ENCODE assay signal across 15 cellular contexts in genomic region chr6:11766056-11766455, GRCh38. TPM values are rescaled to one million over a fixed set of nuclear protein-coding genes. Genes with fewer than 3 reads are reported as not detected.
A peak's percentile ranks its signal among the peaks of the same experiment; 100 is the strongest.
DNase-seq lines count a peak whose midpoint lies in the region; ATAC-seq and TF ChIP-seq lines count a peak whose summit lies in the region.
"Had no signal": no experiment of that assay in that cellular context is flagged by ENCODE, and none has a peak within 500 bp of the region (broad histone marks: within the 10 kb centered on the region; RNA-seq: fewer than 3 reads in every experiment).

No MANE protein-coding gene starts in this region.

- 37 to 54% (median 38%) methylated on average over 2 of the region's 2 CpGs for WGBS in psoas muscle, 3 donors

- no peak overlapping the region for H3K9ac ChIP-seq in PC-3 (ENCODE audit: low read length)

- CTCF ChIA-PET in PC-3 (lab: Charles Lee) = no interaction called here

- no peak for ATAC-seq in PC-3
- no peak for ATAC-seq in upper lobe of right lung
- no peak for ATAC-seq in psoas muscle
- ATAC-seq: stimulated activated naive B cell treated with anti-CD40 and anti-IgM and Interleukin-4, amounts not matched to agents 10 μg/mL and 1 μg/mL and 100 μg/mL, for 72 hours had no signal

- H4K20me1 ChIP-seq in PC-3 (ENCODE audit: low read length) = no peaks in the 10 kb centered on the region

- no peaks in the 10 kb centered on the region for H3K79me2 ChIP-seq in PC-3 (ENCODE audit: low read length)

- no peak for DNase-seq in AG10803 (ENCODE audit: low read depth)
- no peak for DNase-seq in PC-3
- DNase-seq in choroid plexus epithelial cell (ENCODE audit: low read depth) = peak; percentile 43
- peak; percentile 29 for DNase-seq in myocyte (ENCODE audit: low read depth)
- DNase-seq in upper lobe of right lung = no peak
- DNase-seq in effector CD8-positive, alpha-beta T cell (lab: John Stamatoyannopoulos, UW) = no peak
- DNase-seq in psoas muscle = no peak
- no peak for DNase-seq in NCI-H146 (lab: John Stamatoyannopoulos, UW)
- DNase-seq: activated CD4-positive, alpha-beta T cell treated with anti-CD3 and anti-CD28 coated beads, Interleukin-2, amount 50 U/mL, for 48 hours; activated naive CD4-positive, alpha-beta T cell treated with anti-CD3 and anti-CD28 coated beads for 36 hours; CD4-positive, CD25-positive, alpha-beta regulatory T cell; dorsolateral prefrontal cortex; heart left ventricle; NCI-H2227 treated with DMSO at 0.1 percent for 48 hours; stimulated activated naive B cell treated with anti-CD40 and anti-IgM and Interleukin-4, amounts not matched to agents 10 μg/mL and 1 μg/mL and 100 μg/mL, for 72 hours had no signal

- intact Hi-C loops in PC-3 (cut with micrococcal nuclease) = no loop called here
- intact Hi-C loops in upper lobe of right lung (cut with DNase I) = no loop called here
- intact Hi-C loops in psoas muscle (cut with DNase I) = no loop called here

- no TSS peak for BruUV-seq in PC-3 (replicated peaks; lab: Mats Ljungman, UMichigan)

- H3K4me3 ChIP-seq in AG10803 (ENCODE audit: low read length) (no peak overlapping the region), PC-3 (ENCODE audit: low read length) (no peak overlapping the region), choroid plexus epithelial cell (ENCODE audit: low read depth, low read length) (no peak overlapping the region), upper lobe of right lung (no peak overlapping the region), psoas muscle (no peak overlapping the region)
- H3K4me3 ChIP-seq: dorsolateral prefrontal cortex, heart left ventricle had no signal

- H3K4me2 ChIP-seq in PC-3 (ENCODE audit: low read length) = peak overlapping the region; percentile 51

- no peak overlapping the region; the same call in 1 of the 2 replicates for H2AFZ ChIP-seq in PC-3 (ENCODE audit: low read length)

- POLR2A ChIA-PET in PC-3 (lab: Charles Lee; ENCODE audit: unreplicated experiment) = no interaction called here

- TF ChIP-seq CTCF in AG10803 (conservative IDR thresholded peaks at IDR 0.05; ENCODE audit: low read length) (peak; percentile 40), PC-3 (conservative IDR thresholded peaks at IDR 0.05; ENCODE audit: low read depth, low read length) (no peak), choroid plexus epithelial cell (conservative IDR thresholded peaks at IDR 0.05; ENCODE audit: low read depth, low read length) (peak; percentile 16), upper lobe of right lung (IDR thresholded peaks at IDR 0.05) (no peak), psoas muscle (IDR thresholded peaks at IDR 0.05) (no peak)

- peaks cover 59% of the 10 kb centered on the region for H3K4me1 ChIP-seq in PC-3 (ENCODE audit: insufficient read depth, low read length)
- H3K4me1 ChIP-seq in upper lobe of right lung = peaks cover 32% of the 10 kb centered on the region
- no peaks in the 10 kb centered on the region for H3K4me1 ChIP-seq in psoas muscle

- H3K9me2 ChIP-seq in PC-3 (replicated peaks; ENCODE audit: low read length) = no peaks in the 10 kb centered on the region

- H3K9me3 ChIP-seq in PC-3 (ENCODE audit: low read length) (no peaks in the 10 kb centered on the region), upper lobe of right lung (no peaks in the 10 kb centered on the region), psoas muscle (no peaks in the 10 kb centered on the region)
- H3K9me3 ChIP-seq: heart left ventricle had no signal

- peaks cover 24% of the 10 kb centered on the region for H3F3A ChIP-seq in PC-3 (ENCODE audit: low read length, unreplicated experiment)

- H3K27me3 ChIP-seq in PC-3 (ENCODE audit: low read length) (no peaks in the 10 kb centered on the region), upper lobe of right lung (no peaks in the 10 kb centered on the region), psoas muscle (ENCODE audit: insufficient read depth in 3 of 3, low read length in 2 of 3) (no peaks in the 10 kb centered on the region)
- H3K27me3 ChIP-seq: dorsolateral prefrontal cortex, heart left ventricle had no signal

- H3K27ac ChIP-seq in PC-3 (ENCODE audit: low read length) (peak overlapping the region; percentile 84), upper lobe of right lung (no peak overlapping the region), psoas muscle (no peak overlapping the region)
- H3K27ac ChIP-seq: dorsolateral prefrontal cortex had no signal

- no peaks in the 10 kb centered on the region for H3K36me3 ChIP-seq in PC-3 (ENCODE audit: low read depth, low read length)
- no peaks in the 10 kb centered on the region for H3K36me3 ChIP-seq in upper lobe of right lung
- no peaks in the 10 kb centered on the region for H3K36me3 ChIP-seq in psoas muscle (ENCODE audit: insufficient read depth in 1 of 2, low read depth in 1 of 2)
- H3K36me3 ChIP-seq: heart left ventricle had no signal

RNA-seq across cellular contexts. Expression of gene ADTRP, which starts 12.5 kb away (rescaled TPM):
- total RNA-seq in PC-3 (2014; rRNA removed) (2.0 TPM in 1 of 2 replicates, not detected in the other), myocyte (0.26 and 1.2 TPM in 2 replicates), upper lobe of right lung (21.0 TPM), psoas muscle (not detected)
- polyA plus RNA-seq in myocyte (2012) = 2.0 TPM
- polyA plus RNA-seq in psoas muscle = under 1 TPM in 2 of 3 donors, not detected in 1; 0.08 TPM

Comparison
In these comparisons a context has a peak if more than half of its experiments do, and no peak if none do; other contexts are left out.
1. DNase-seq: peak in choroid plexus epithelial cell (single experiment) and myocyte (single experiment); none in AG10803 (single experiment), PC-3 (single experiment), upper lobe of right lung (single experiment), effector CD8-positive, alpha-beta T cell (single experiment), psoas muscle (0 of 2) and NCI-H146 (single experiment).
2. CTCF ChIP-seq: peak in AG10803 (single experiment) and choroid plexus epithelial cell (single experiment); none in PC-3 (single experiment), upper lobe of right lung (single experiment) and psoas muscle (single experiment).